In genomic region chr6:157527471-157527907, GRCh38 we compare ENCODE assay signal across 8 cellular contexts.
A peak's percentile ranks its signal among the peaks of the same experiment; 100 is the strongest.
DNase-seq lines count a peak whose midpoint lies in the region; ATAC-seq and TF ChIP-seq lines count a peak whose summit lies in the region.

No MANE protein-coding gene starts in this region.

- no peak overlapping the region for H4K8ac ChIP-seq in H9 (replicated peaks; ENCODE audit: insufficient read length, low read depth, low read length)

- peak overlapping the region; percentile 22 for H4K91ac ChIP-seq in H9 (ENCODE audit: insufficient read length, low read depth, low read length)

- H3K9me3 Mint-ChIP-seq in H9 (peaks cover 0 to 4% of the 10 kb centered on the region in 2 experiments; a peak in 2 of 5 replicates), progenitor cell of endocrine pancreas (ENCODE audit: low read depth) (no peaks in the 10 kb centered on the region)

- no peak overlapping the region for H2BK15ac ChIP-seq in H9 (ENCODE audit: low read depth, low read length)

- no peak for TF ChIP-seq CTCF in GM10248 (IDR thresholded peaks at IDR 0.05; ENCODE audit: control extremely low read depth, extremely low read depth, low read depth, missing control alignments)
- no peak for TF ChIP-seq CTCF in H9 (conservative IDR thresholded peaks at IDR 0.05)
- TF ChIP-seq CTCF in lung (IDR thresholded peaks at IDR 0.05; ENCODE audit: control extremely low read depth, extremely low read depth), result no peak
- TF ChIP-seq CTCF in progenitor cell of endocrine pancreas (IDR thresholded peaks at IDR 0.05; ENCODE audit: unreplicated experiment), result no peak

- H3K27ac Mint-ChIP-seq in H9 (no peak overlapping the region), progenitor cell of endocrine pancreas (no peak overlapping the region)

- H2AFZ ChIP-seq in H9 (ENCODE audit: low read length), result no peak overlapping the region

- no peak overlapping the region for H2BK120ac ChIP-seq in H9 (ENCODE audit: low read depth, low read length, poor library complexity, severe bottlenecking)

- H3K4ac ChIP-seq in H9 (ENCODE audit: low read depth, low read length), result no peak overlapping the region

- no peak overlapping the region for H4K5ac ChIP-seq in H9 (ENCODE audit: insufficient read length, low read depth, low read length)

- no peak overlapping the region for H3K4me3 Mint-ChIP-seq in H9
- H3K4me3 Mint-ChIP-seq in progenitor cell of endocrine pancreas (ENCODE audit: low read depth), result no peak overlapping the region

- CTCF ChIA-PET in GM10248 (lab: Yijun Ruan, JAX), result interaction anchor here (2.4 kb wide), 1 partner anchor 34 kb away, joined by 6 read pairs; no protein-coding TSS in a partner anchor

- H3K36me3 Mint-ChIP-seq in H9 (ENCODE audit: insufficient read depth in 1 of 3, low read depth in 3 of 3), result no peaks in the 10 kb centered on the region
- no peaks in the 10 kb centered on the region for H3K36me3 Mint-ChIP-seq in progenitor cell of endocrine pancreas (ENCODE audit: insufficient read depth)

- no peak overlapping the region for H3K4me2 ChIP-seq in H9 (ENCODE audit: insufficient read depth, insufficient read length, low read length)

- no peak overlapping the region for H2AK5ac ChIP-seq in H9 (ENCODE audit: insufficient read length, low read length)

- no peak overlapping the region for H3T11ph ChIP-seq in H9 (ENCODE audit: low read length)

- POLR2A ChIA-PET in GM10248 (lab: Yijun Ruan, JAX), result no interaction called here

- WGBS in H9 (ENCODE audit: extremely low coverage, insufficient read length, low lambda C conversion rate), result no CpG with 5 or more reads among the region's 4 CpGs
- 29 to 39% methylated on average over 4 of the region's 4 CpGs for WGBS in lung, 2 donors

- H3K56ac ChIP-seq in H9 (ENCODE audit: insufficient read length, low read depth, low read length), result no peak overlapping the region

- H3K14ac ChIP-seq in H9 (ENCODE audit: insufficient read depth, low read length), result no peak overlapping the region

- H3K4me1 Mint-ChIP-seq in H9, result peaks cover 21% of the 10 kb centered on the region in 2 experiments
- peaks cover 15% of the 10 kb centered on the region for H3K4me1 Mint-ChIP-seq in progenitor cell of endocrine pancreas (ENCODE audit: low read depth)

- no peak overlapping the region for H2BK20ac ChIP-seq in H9 (ENCODE audit: low read depth, low read length, poor library complexity, severe bottlenecking)

- no peaks in the 10 kb centered on the region for H3K79me2 ChIP-seq in H9 (ENCODE audit: insufficient read depth, low read length)

- H3K23ac ChIP-seq in H9 (ENCODE audit: insufficient read length, low read depth, low read length), result no peak overlapping the region

- no peak overlapping the region for H3K9ac ChIP-seq in H9 (ENCODE audit: extremely low read depth, insufficient read length, low read length)

- H3K9me3 ChIP-seq in H9 (ENCODE audit: control insufficient read depth, low read depth, low read length) (no peaks in the 10 kb centered on the region), lung (ENCODE audit: control insufficient read depth in 2 of 2, insufficient read depth in 1 of 2, low read length in 1 of 2) (no peaks in the 10 kb centered on the region)

- no peaks in the 10 kb centered on the region for H3K36me3 ChIP-seq in lung (ENCODE audit: control insufficient read depth in 2 of 2, insufficient read depth in 2 of 2, low read length in 2 of 2)

- H3K4me3 ChIP-seq in lung, result no peak overlapping the region

- H3K27me3 Mint-ChIP-seq in H9 (ENCODE audit: low read depth) (peaks cover 4% of the 10 kb centered on the region), progenitor cell of endocrine pancreas (no peaks in the 10 kb centered on the region)

- no peaks in the 10 kb centered on the region for H3K79me1 ChIP-seq in H9 (ENCODE audit: insufficient read depth, low read depth, low read length, poor library complexity, severe bottlenecking)

- H3K23me2 ChIP-seq in H9 (ENCODE audit: insufficient read length, low read depth, low read length, poor library complexity, severe bottlenecking), result no peaks in the 10 kb centered on the region

- H3K4me1 ChIP-seq in H9 (ENCODE audit: insufficient read depth, low read length) (peaks cover 12% of the 10 kb centered on the region; the same call in 1 of the 2 replicates), lung (ENCODE audit: control insufficient read depth in 2 of 2, insufficient read depth in 2 of 2, low read length in 2 of 2) (peaks cover 5 to 7% of the 10 kb centered on the region in 2 donors)

- H3K27ac ChIP-seq in H9 (ENCODE audit: insufficient read length, low read depth, low read length) (no peak overlapping the region), lung (ENCODE audit: low read depth in 1 of 2, low read length in 1 of 2) (no peak overlapping the region)

- H3K27me3 ChIP-seq in H9 (ENCODE audit: insufficient read depth, low read length) (no peaks in the 10 kb centered on the region), lung (ENCODE audit: control insufficient read depth, insufficient read depth) (no peaks in the 10 kb centered on the region)

- no peak overlapping the region for H2BK5ac ChIP-seq in H9 (ENCODE audit: insufficient read length, low read length)

- H3K18ac ChIP-seq in H9 (ENCODE audit: insufficient read length, low read depth, low read length), result no peak overlapping the region

- peak; percentile 47 for DNase-seq in GM10248 (ENCODE audit: extremely low spot score)
- no peak for DNase-seq in H9
- DNase-seq in UCSD-AML1 (lab: John Stamatoyannopoulos, UW; ENCODE audit: unreplicated experiment), result peak; percentile 46
- no peak for DNase-seq in lung (ENCODE audit: low spot score)
- DNase-seq in superior temporal gyrus (ENCODE audit: extremely low spot score), result no peak
- no peak for DNase-seq in hepatic stellate cell (ENCODE audit: low spot score)
- DNase-seq in progenitor cell of endocrine pancreas (ENCODE audit: low spot score, unreplicated experiment), result no peak
- DNase-seq in HT-29 (ENCODE audit: low spot score), result no peak

- no peaks in the 10 kb centered on the region for H4K20me1 ChIP-seq in H9 (ENCODE audit: control insufficient read depth, insufficient read depth, insufficient read length)

- peak; percentile 59 for ATAC-seq in lung (ENCODE audit: insufficient read depth, low FRiP score)

- no peak overlapping the region for H2BK12ac ChIP-seq in H9 (ENCODE audit: insufficient read length, low read depth, low read length)

Comparison
In these comparisons a context has a peak if more than half of its experiments do, and no peak if none do; other contexts are left out.
1. DNase-seq: peak in GM10248 (single experiment) and UCSD-AML1 (single experiment); none in H9 (single experiment), lung (single experiment), superior temporal gyrus (single experiment), hepatic stellate cell (single experiment), progenitor cell of endocrine pancreas (single experiment) and HT-29 (single experiment).